In the genomic region with DNA sequence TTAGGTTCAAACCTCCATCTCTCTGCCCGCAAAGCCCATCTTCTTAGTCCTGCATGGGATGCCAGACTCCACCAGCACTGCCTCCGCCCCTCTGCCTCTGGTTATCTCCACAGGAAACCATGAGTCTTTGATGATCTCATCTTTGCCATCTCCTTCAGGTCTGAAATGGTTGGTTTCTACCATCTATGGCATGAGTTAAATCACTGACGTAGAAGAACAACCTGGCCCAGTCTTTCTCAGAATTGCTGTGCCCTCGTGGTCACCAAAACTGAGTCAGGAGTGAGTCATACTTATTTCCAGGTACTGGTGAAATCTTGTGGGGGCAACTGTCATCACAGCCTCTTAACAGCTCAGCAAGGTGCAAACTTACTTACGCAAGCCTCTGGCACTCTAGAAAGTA, we compare ENCODE assay signal across 11 cellular contexts.
A peak's percentile ranks its signal among the peaks of the same experiment; 100 is the strongest.
DNase-seq lines count a peak whose midpoint lies in the region; ATAC-seq and TF ChIP-seq lines count a peak whose summit lies in the region.
"Had no signal": no experiment of that assay in that cellular context is flagged by ENCODE, and none has a peak within 500 bp of the region (broad histone marks: within the 10 kb centered on the region; RNA-seq: fewer than 3 reads in every experiment).

No MANE protein-coding gene starts in this region.

- H3K27me3 ChIP-seq in BE2C = no peaks in the 10 kb centered on the region

- peak; percentile 34 for DNase-seq in activated gamma-delta T cell treated with Interleukin-2 at 50 U/mL for 16 hours
- no peak for DNase-seq in activated gamma-delta T cell (lab: John Stamatoyannopoulos, UW)
- peak; percentile 82 for DNase-seq in activated T-helper 2 cell treated with anti-CD3 and anti-CD28 coated beads, Interferon-gamma antibody, Interleukin-2, Interleukin-4, amounts not matched to agents 10 μg/mL and 5 μg/mL and 100 μg/mL, durations not matched to agents 14 hours and 24 hours and 36 hours (ENCODE audit: low spot score)
- DNase-seq in stimulated activated CD4-positive, alpha-beta T cell treated with anti-CD3 and anti-CD28 coated beads, Interleukin-12 subunit alpha, Interleukin-12 subunit beta, amount 100 ng/mL, for 4 hours = peak; percentile 47
- DNase-seq in NCI-H2081 (lab: John Stamatoyannopoulos, UW) = no peak
- no peak for DNase-seq in BE2C
- DNase-seq: 8988T, IMR-90 had no signal

- no peaks in the 10 kb centered on the region for H3K27me3 Mint-ChIP-seq in activated T-helper 2 cell treated with anti-CD3 and anti-CD28 coated beads, Interferon-gamma antibody, Interleukin-2, Interleukin-4, amounts not matched to agents 10 μg/mL and 5 μg/mL and 100 μg/mL, durations not matched to agents 14 hours and 24 hours and 36 hours (ENCODE audit: low read depth)

- ATAC-seq in GM18502 (IDR thresholded peaks at IDR 0.05; ENCODE audit: poor library complexity, unreplicated experiment) = no peak
- no peak for ATAC-seq in HG03280 (IDR thresholded peaks at IDR 0.05; ENCODE audit: unreplicated experiment)

- peak overlapping the region; percentile 94 for H3K27ac Mint-ChIP-seq in activated T-helper 2 cell treated with anti-CD3 and anti-CD28 coated beads, Interferon-gamma antibody, Interleukin-2, Interleukin-4, amounts not matched to agents 10 μg/mL and 5 μg/mL and 100 μg/mL, durations not matched to agents 14 hours and 24 hours and 36 hours

- H3K36me3 Mint-ChIP-seq in activated T-helper 2 cell treated with anti-CD3 and anti-CD28 coated beads, Interferon-gamma antibody, Interleukin-2, Interleukin-4, amounts not matched to agents 10 μg/mL and 5 μg/mL and 100 μg/mL, durations not matched to agents 14 hours and 24 hours and 36 hours (ENCODE audit: low read depth) = peaks cover 20% of the 10 kb centered on the region

- TF ChIP-seq CTCF in BE2C (IDR thresholded peaks at IDR 0.05; ENCODE audit: low read depth, low read length) = no peak

- intact Hi-C loops in activated T-helper 2 cell treated with anti-CD3 and anti-CD28 coated beads, Interferon-gamma antibody, Interleukin-2, Interleukin-4, amounts not matched to agents 10 μg/mL and 5 μg/mL and 100 μg/mL, durations not matched to agents 14 hours and 24 hours and 36 hours (cut with micrococcal nuclease) = loop anchor here (1.0 to 10.0 kb wide), 8 partner anchors 67 to 805 kb away; no protein-coding TSS in a partner anchor

- H3K4me3 ChIP-seq in BE2C (ENCODE audit: low read depth, low read length) = no peak overlapping the region

- peaks cover 76% of the 10 kb centered on the region for H3K4me1 Mint-ChIP-seq in activated T-helper 2 cell treated with anti-CD3 and anti-CD28 coated beads, Interferon-gamma antibody, Interleukin-2, Interleukin-4, amounts not matched to agents 10 μg/mL and 5 μg/mL and 100 μg/mL, durations not matched to agents 14 hours and 24 hours and 36 hours (ENCODE audit: low read depth)

- H3K36me3 ChIP-seq in BE2C = no peaks in the 10 kb centered on the region

- H3K4me1 ChIP-seq in BE2C = no peaks in the 10 kb centered on the region
- H3K4me1 ChIP-seq: parathyroid adenoma had no signal

- no peaks in the 10 kb centered on the region; the same call in 1 of the 2 replicates for H3K9me3 ChIP-seq in BE2C

- peaks cover 4% of the 10 kb centered on the region for H3K9me3 Mint-ChIP-seq in activated T-helper 2 cell treated with anti-CD3 and anti-CD28 coated beads, Interferon-gamma antibody, Interleukin-2, Interleukin-4, amounts not matched to agents 10 μg/mL and 5 μg/mL and 100 μg/mL, durations not matched to agents 14 hours and 24 hours and 36 hours

- H3K4me3 Mint-ChIP-seq in activated T-helper 2 cell treated with anti-CD3 and anti-CD28 coated beads, Interferon-gamma antibody, Interleukin-2, Interleukin-4, amounts not matched to agents 10 μg/mL and 5 μg/mL and 100 μg/mL, durations not matched to agents 14 hours and 24 hours and 36 hours (ENCODE audit: low read depth) = peak overlapping the region; percentile 51

Comparison
In these comparisons a context has a peak if more than half of its experiments do, and no peak if none do; other contexts are left out.
1. DNase-seq: peak in activated gamma-delta T cell treated with Interleukin-2 at 50 U/mL for 16 hours (single experiment), activated T-helper 2 cell treated with anti-CD3 and anti-CD28 coated beads, Interferon-gamma antibody, Interleukin-2, Interleukin-4, amounts not matched to agents 10 μg/mL and 5 μg/mL and 100 μg/mL, durations not matched to agents 14 hours and 24 hours and 36 hours (single experiment) and stimulated activated CD4-positive, alpha-beta T cell treated with anti-CD3 and anti-CD28 coated beads, Interleukin-12 subunit alpha, Interleukin-12 subunit beta, amount 100 ng/mL, for 4 hours (single experiment); none in activated gamma-delta T cell (single experiment), NCI-H2081 (0 of 2) and BE2C (single experiment).